Comparison of ENCODE assay signal across 1 cellular context in the genomic region with DNA sequence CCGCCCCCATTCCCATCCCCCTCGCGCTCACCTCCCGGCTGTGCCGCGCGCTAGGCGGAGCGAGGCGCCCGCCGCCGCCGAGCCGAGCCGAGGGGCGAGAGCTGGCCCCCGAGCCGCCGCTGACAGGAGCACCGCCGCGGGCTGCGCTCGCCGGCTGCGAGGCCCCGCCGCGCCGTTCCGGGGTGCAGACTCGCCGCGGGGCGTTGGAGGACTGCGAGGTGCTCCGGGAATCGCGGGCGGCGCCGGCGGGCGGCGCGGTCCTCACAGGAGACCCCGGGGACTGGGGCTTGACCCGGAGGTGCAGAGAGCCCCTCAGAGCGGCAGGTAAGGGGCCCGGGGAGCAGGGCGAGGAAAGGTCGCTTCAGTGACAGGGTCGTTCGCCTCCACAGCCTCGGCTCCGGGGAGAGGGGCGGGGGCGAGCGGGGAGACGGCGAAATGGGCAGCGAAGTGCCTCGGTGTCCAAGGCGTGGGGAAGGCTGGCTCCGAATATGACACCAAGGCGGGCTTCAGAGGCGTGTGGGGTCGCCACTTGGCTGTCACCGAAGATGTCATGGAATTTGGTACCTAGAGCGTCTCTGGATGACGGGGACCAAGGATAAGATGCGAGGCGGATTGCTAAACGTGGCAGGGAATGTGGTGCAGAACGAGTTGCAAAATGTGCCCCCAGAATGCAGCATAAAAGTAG.
TF ChIP-seq lines count a peak whose summit lies in the region.

No MANE protein-coding gene starts in this region.

TF ChIP-seq in SK-N-SH treated with all-trans-retinoic acid at 6 μM for 48 hours, 23 proteins besides CTCF, POLR2A, EP300 and RAD21 (continued from another document):
- TF ChIP-seq, protein P1, sequence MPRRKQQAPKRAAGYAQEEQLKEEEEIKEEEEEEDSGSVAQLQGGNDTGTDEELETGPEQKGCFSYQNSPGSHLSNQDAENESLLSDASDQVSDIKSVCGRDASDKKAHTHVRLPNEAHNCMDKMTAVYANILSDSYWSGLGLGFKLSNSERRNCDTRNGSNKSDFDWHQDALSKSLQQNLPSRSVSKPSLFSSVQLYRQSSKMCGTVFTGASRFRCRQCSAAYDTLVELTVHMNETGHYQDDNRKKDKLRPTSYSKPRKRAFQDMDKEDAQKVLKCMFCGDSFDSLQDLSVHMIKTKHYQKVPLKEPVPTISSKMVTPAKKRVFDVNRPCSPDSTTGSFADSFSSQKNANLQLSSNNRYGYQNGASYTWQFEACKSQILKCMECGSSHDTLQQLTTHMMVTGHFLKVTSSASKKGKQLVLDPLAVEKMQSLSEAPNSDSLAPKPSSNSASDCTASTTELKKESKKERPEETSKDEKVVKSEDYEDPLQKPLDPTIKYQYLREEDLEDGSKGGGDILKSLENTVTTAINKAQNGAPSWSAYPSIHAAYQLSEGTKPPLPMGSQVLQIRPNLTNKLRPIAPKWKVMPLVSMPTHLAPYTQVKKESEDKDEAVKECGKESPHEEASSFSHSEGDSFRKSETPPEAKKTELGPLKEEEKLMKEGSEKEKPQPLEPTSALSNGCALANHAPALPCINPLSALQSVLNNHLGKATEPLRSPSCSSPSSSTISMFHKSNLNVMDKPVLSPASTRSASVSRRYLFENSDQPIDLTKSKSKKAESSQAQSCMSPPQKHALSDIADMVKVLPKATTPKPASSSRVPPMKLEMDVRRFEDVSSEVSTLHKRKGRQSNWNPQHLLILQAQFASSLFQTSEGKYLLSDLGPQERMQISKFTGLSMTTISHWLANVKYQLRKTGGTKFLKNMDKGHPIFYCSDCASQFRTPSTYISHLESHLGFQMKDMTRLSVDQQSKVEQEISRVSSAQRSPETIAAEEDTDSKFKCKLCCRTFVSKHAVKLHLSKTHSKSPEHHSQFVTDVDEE (CRISPR knock-in tag; IDR thresholded peaks at IDR 0.05), result peak; percentile 46; the same call in 1 of the 2 replicates
